10 cellular contexts compared by ENCODE assay signal in the genomic region with DNA sequence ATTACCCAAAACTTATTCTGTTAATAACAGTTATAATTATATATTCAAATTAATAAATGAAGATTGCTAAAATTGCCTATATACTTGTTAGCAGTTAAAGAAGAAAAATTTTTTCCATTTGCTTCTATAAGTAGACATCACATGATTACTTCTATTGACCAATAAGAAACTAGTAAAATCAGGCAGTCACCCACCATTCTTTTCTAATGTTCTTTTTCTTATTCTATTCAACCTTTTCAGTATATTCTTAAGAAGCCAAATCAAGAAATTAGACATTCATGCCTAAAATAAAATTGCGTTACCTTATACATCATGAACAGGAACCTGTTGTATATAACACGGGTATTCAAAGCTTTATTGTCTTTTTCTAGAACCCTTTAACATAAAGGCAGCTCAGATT.
A peak's percentile ranks its signal among the peaks of the same experiment; 100 is the strongest.
DNase-seq lines count a peak whose midpoint lies in the region; ATAC-seq and TF ChIP-seq lines count a peak whose summit lies in the region.
"Had no signal": no experiment of that assay in that cellular context is flagged by ENCODE, and none has a peak within 500 bp of the region (broad histone marks: within the 10 kb centered on the region; RNA-seq: fewer than 3 reads in every experiment).

No MANE protein-coding gene starts in this region.

- TF ChIP-seq CTCF in heart left ventricle (IDR thresholded peaks at IDR 0.05) (no peak), astrocyte of the spinal cord (IDR thresholded peaks at IDR 0.05; ENCODE audit: low read depth, low read length) (no peak)

- no peak overlapping the region for H2AK5ac ChIP-seq in mesenchymal stem cell (ENCODE audit: low read length, severe bottlenecking)

- no peak overlapping the region for H2BK120ac ChIP-seq in mesenchymal stem cell (ENCODE audit: low read depth, low read length)

- no peaks in the 10 kb centered on the region for H3K9me3 ChIP-seq in heart left ventricle
- no peaks in the 10 kb centered on the region for H3K9me3 ChIP-seq in mesenchymal stem cell (ENCODE audit: control insufficient read depth, low read length)
- H3K9me3 ChIP-seq: HAP-1 had no signal

- H2BK5ac ChIP-seq in mesenchymal stem cell (ENCODE audit: low read depth, low read length, poor library complexity, severe bottlenecking), result no peak overlapping the region

- no peak overlapping the region for H3K4me2 ChIP-seq in mesenchymal stem cell (ENCODE audit: low read length, poor library complexity, severe bottlenecking)

- H3K27me3 ChIP-seq in heart left ventricle (peaks cover 0 to 41% (median 0%) of the 10 kb centered on the region in 9 donors), mesenchymal stem cell (ENCODE audit: control insufficient read depth in 1 of 2, insufficient read depth in 1 of 2, low read length in 2 of 2) (no peaks in the 10 kb centered on the region)

- H3K27ac ChIP-seq in heart left ventricle (peak overlapping the region in 8 of 12 donors; percentile 52 to 84 (median 77)), mesenchymal stem cell (ENCODE audit: low read length, poor library complexity, severe bottlenecking) (peak overlapping the region; percentile 97), urinary bladder (ENCODE audit: low read depth) (peak overlapping the region; percentile 23)

- H3K4ac ChIP-seq in mesenchymal stem cell (ENCODE audit: low read depth in 1 of 2, low read length in 2 of 2), result no peak overlapping the region

- H3K4me3 ChIP-seq in heart left ventricle (peak overlapping the region in 11 of 12 donors; percentile 12 to 67 (median 52)), astrocyte of the spinal cord (ENCODE audit: low read depth, low read length) (peak overlapping the region; percentile 69), mesenchymal stem cell (ENCODE audit: insufficient read depth in 1 of 2, low read depth in 1 of 2, low read length in 2 of 2) (peak overlapping the region in 1 of 2 experiments; percentile 89), urinary bladder (ENCODE audit: low read depth, low read length) (peak overlapping the region; percentile 56)
- H3K4me3 ChIP-seq: HAP-1 had no signal

- no peak overlapping the region for H4K91ac ChIP-seq in mesenchymal stem cell (ENCODE audit: low read length)

- no peak for ATAC-seq in heart left ventricle
- ATAC-seq in left ventricle myocardium superior, result no peak

- peaks cover 0 to 42% (median 2%) of the 10 kb centered on the region in 12 donors for H3K4me1 ChIP-seq in heart left ventricle
- peaks cover 3% of the 10 kb centered on the region for H3K4me1 ChIP-seq in mesenchymal stem cell (ENCODE audit: control insufficient read depth, insufficient read depth, low read depth, low read length)
- no peaks in the 10 kb centered on the region for H3K4me1 ChIP-seq in urinary bladder (ENCODE audit: insufficient read depth)

- peak overlapping the region; percentile 99 for H3K9ac ChIP-seq in mesenchymal stem cell (ENCODE audit: low read length)

- no peaks in the 10 kb centered on the region for H3K79me1 ChIP-seq in mesenchymal stem cell (replicated peaks; ENCODE audit: low read length, poor library complexity, severe bottlenecking)

- H3K36me3 ChIP-seq in heart left ventricle (no peaks in the 10 kb centered on the region), mesenchymal stem cell (ENCODE audit: control insufficient read depth in 1 of 2, insufficient read depth in 2 of 2, low read depth in 1 of 2, low read length in 2 of 2) (peaks cover 0 to 55% of the 10 kb centered on the region in 2 experiments), urinary bladder (ENCODE audit: insufficient read depth) (no peaks in the 10 kb centered on the region)

- WGBS in heart left ventricle, 4 donors, result 50 to 64% (median 60%) methylated on average over 2 of the region's 2 CpGs
- WGBS in mesenchymal stem cell, result 2% methylated on average over 2 of the region's 2 CpGs
- WGBS in urinary bladder, result 19% methylated on average over 2 of the region's 2 CpGs

- no peak overlapping the region for H4K8ac ChIP-seq in mesenchymal stem cell (ENCODE audit: low read length)

- no peak overlapping the region for H2AFZ ChIP-seq in mesenchymal stem cell (ENCODE audit: low read depth, low read length)

- no peak for TF ChIP-seq POLR2A in heart left ventricle (IDR thresholded peaks at IDR 0.05)

- DNase-seq in heart left ventricle (no peak), left ventricle myocardium superior (no peak), astrocyte of the spinal cord (ENCODE audit: low read depth, low spot score) (peak; percentile 43), mesenchymal stem cell (no peak), NCI-H146 treated with DMSO at 0.1 percent for 48 hours (lab: John Stamatoyannopoulos, UW; ENCODE audit: unreplicated experiment) (no peak), H4 (ENCODE audit: low spot score) (no peak), HuH-7 (ENCODE audit: low spot score) (no peak)
- DNase-seq: NCI-H146 had no signal

- no peak overlapping the region for H2BK15ac ChIP-seq in mesenchymal stem cell (ENCODE audit: low read depth, poor library complexity, severe bottlenecking)

- H3K14ac ChIP-seq in mesenchymal stem cell (ENCODE audit: low read length in 2 of 2), result no peak overlapping the region

- H2BK12ac ChIP-seq in mesenchymal stem cell (ENCODE audit: low read length in 2 of 2), result no peak overlapping the region

- intact Hi-C loops in heart left ventricle (cut with DNase I) (no loop called here), left ventricle myocardium superior (cut with micrococcal nuclease) (no loop called here)

- H3K18ac ChIP-seq in mesenchymal stem cell (ENCODE audit: low read depth in 1 of 2, low read length in 2 of 2), result no peak overlapping the region

- in situ Hi-C loops in astrocyte of the spinal cord (cut with HindIII; ENCODE audit: low sequenced_read_pairs), result no loop called here

- no peak overlapping the region for H3K23ac ChIP-seq in mesenchymal stem cell (ENCODE audit: low read length in 2 of 2)

Comparison
In these comparisons a context has a peak if more than half of its experiments do, and no peak if none do; other contexts are left out.
1. H3K27ac ChIP-seq: peak in every context shown above with its lines; median percentile 97 in mesenchymal stem cell; 77 in heart left ventricle; 23 in urinary bladder.